In the genomic region with DNA sequence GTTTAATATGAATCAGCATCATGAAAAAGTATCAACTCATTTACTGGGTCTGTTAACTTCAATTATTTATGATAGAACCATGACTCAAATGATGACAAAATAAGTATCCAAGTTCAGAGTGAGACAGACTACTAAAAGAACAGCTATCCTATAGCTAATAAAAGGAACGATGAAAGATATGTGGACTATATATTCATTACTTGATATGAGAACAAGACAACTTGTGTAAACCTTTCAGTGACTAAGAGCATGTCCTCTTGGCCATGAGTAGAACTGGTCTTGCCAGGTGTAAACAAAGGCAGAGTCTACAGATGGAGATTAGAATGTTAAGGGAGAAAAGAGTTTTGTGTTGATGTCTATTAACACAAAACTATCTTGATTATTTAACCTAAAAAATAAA, we compare ENCODE assay signal across 17 cellular contexts.
"Had no signal": no experiment of that assay in that cellular context is flagged by ENCODE, and none has a peak within 500 bp of the region (broad histone marks: within the 10 kb centered on the region; RNA-seq: fewer than 3 reads in every experiment).

No MANE protein-coding gene starts in this region.

- H2AFZ ChIP-seq: parathyroid adenoma had no signal

- H3K79me2 ChIP-seq: parathyroid adenoma had no signal

- DNase-seq: activated CD4-positive, alpha-beta T cell treated with anti-CD3 and anti-CD28 coated beads for 36 hours; activated CD4-positive, alpha-beta T cell treated with anti-CD3 and anti-CD28 coated beads, Interleukin-2, amount 50 U/mL, for 48 hours; activated T-cell treated with anti-CD3 and anti-CD28 coated beads for 4 hours; amniotic stem cell; mucosa of descending colon; naive B cell; right lobe of liver; small intestine; stimulated activated CD4-positive, alpha-beta T cell treated with anti-CD3 and anti-CD28 coated beads, Interleukin-15, amount 100 ng/mL, for 24 hours; stimulated activated CD4-positive, alpha-beta T cell treated with anti-CD3 and anti-CD28 coated beads, Interleukin-2, amount 100 ng/mL, for 48 hours; stimulated activated naive CD8-positive, alpha-beta T cell treated with anti-CD3 and anti-CD28 coated beads, Interleukin-15, amount 100 ng/mL, for 72 hours; trophoblast cell had no signal

- H3K4me3 ChIP-seq: mucosa of descending colon, right lobe of liver, suprapubic skin, vagina had no signal

- H3K9me3 Mint-ChIP-seq: memory B cell; stimulated activated naive CD8-positive, alpha-beta T cell treated with anti-CD3 and anti-CD28 coated beads, Interleukin-15, amount 100 ng/mL, for 72 hours had no signal

- H3K4me1 ChIP-seq: suprapubic skin, vagina had no signal

- H3K9me3 ChIP-seq: mucosa of descending colon, right lobe of liver, suprapubic skin, vagina had no signal

- H3K4me3 Mint-ChIP-seq: activated CD4-positive, alpha-beta T cell treated with anti-CD3 and anti-CD28 coated beads for 36 hours; activated naive CD8-positive, alpha-beta T cell; memory B cell; naive B cell; stimulated activated naive CD8-positive, alpha-beta T cell treated with anti-CD3 and anti-CD28 coated beads, Interleukin-15, amount 100 ng/mL, for 72 hours had no signal

- H3K27ac Mint-ChIP-seq: activated CD4-positive, alpha-beta T cell treated with anti-CD3 and anti-CD28 coated beads for 36 hours; activated naive CD8-positive, alpha-beta T cell; memory B cell; naive B cell; stimulated activated naive CD8-positive, alpha-beta T cell treated with anti-CD3 and anti-CD28 coated beads, Interleukin-15, amount 100 ng/mL, for 72 hours had no signal

- H3K27me3 ChIP-seq: right lobe of liver, suprapubic skin, vagina had no signal

- H3K27ac ChIP-seq: parathyroid adenoma, right lobe of liver, suprapubic skin, vagina had no signal

- H3K9ac ChIP-seq: parathyroid adenoma had no signal

- H3K27me3 Mint-ChIP-seq: activated CD4-positive, alpha-beta T cell treated with anti-CD3 and anti-CD28 coated beads for 36 hours; activated naive CD8-positive, alpha-beta T cell; memory B cell; naive B cell; stimulated activated naive CD8-positive, alpha-beta T cell treated with anti-CD3 and anti-CD28 coated beads, Interleukin-15, amount 100 ng/mL, for 72 hours had no signal

- H3K4me1 Mint-ChIP-seq: activated CD4-positive, alpha-beta T cell treated with anti-CD3 and anti-CD28 coated beads for 36 hours; memory B cell; stimulated activated naive CD8-positive, alpha-beta T cell treated with anti-CD3 and anti-CD28 coated beads, Interleukin-15, amount 100 ng/mL, for 72 hours had no signal

- H3K36me3 ChIP-seq: right lobe of liver, suprapubic skin, vagina had no signal
